Comparison of ENCODE assay signal across 8 cellular contexts in genomic region chr1:183685112-183685713, GRCh38.
DNase-seq lines count a peak whose midpoint lies in the region; ATAC-seq and TF ChIP-seq lines count a peak whose summit lies in the region.

No MANE protein-coding gene starts in this region.

- CTCF ChIA-PET in HEK293 (lab: Yijun Ruan, JAX), result interaction anchor here (0.6 to 6.8 kb wide), 42 partner anchors 9 to 1247 kb away, joined by 3 to 93 read pairs (median 4); partner anchors contain the start of gene APOBEC4

- no peaks in the 10 kb centered on the region for H3K9me3 ChIP-seq in HEK293 (ENCODE audit: control insufficient read depth, insufficient read depth, low read depth, low read length)

- peak; percentile 1 to 12 for DNase-seq in activated CD4-positive, alpha-beta T cell treated with anti-CD3 and anti-CD28 coated beads for 24 hours (ENCODE audit: low read depth in 2 of 2)
- no peak for DNase-seq in activated CD4-positive, alpha-beta T cell treated with anti-CD3 and anti-CD28 coated beads, Interleukin-2, amount 50 U/mL, for 4 hours
- DNase-seq in NCI-H82 (lab: John Stamatoyannopoulos, UW) (peak; percentile 91), astrocyte of the spinal cord (ENCODE audit: low read depth, low spot score) (peak; percentile 65), inferior parietal cortex (ENCODE audit: extremely low spot score) (peak; percentile 52), superior temporal gyrus (ENCODE audit: extremely low spot score) (peak; percentile 65)

- H3K36me3 ChIP-seq in HEK293 (ENCODE audit: control insufficient read depth in 2 of 2, insufficient read depth in 1 of 2, low read length in 2 of 2), result no peaks in the 10 kb centered on the region

- no peak for ATAC-seq in HG02623 (IDR thresholded peaks at IDR 0.05; ENCODE audit: unreplicated experiment)

- in situ Hi-C loops in astrocyte of the spinal cord (cut with HindIII; ENCODE audit: low sequenced_read_pairs), result no loop called here

- 0 out of 2 replicates have a peak, but pooled peaks have one; percentile 20 for TF ChIP-seq CTCF in HEK293 (tag by site-specific recombination; IDR thresholded peaks at IDR 0.05)
- TF ChIP-seq CTCF in astrocyte of the spinal cord (IDR thresholded peaks at IDR 0.05; ENCODE audit: low read depth, low read length), result peak; percentile 68

- no peak overlapping the region for H3K4me3 ChIP-seq in HEK293 (ENCODE audit: low read depth, low read length)
- H3K4me3 ChIP-seq in astrocyte of the spinal cord (ENCODE audit: low read depth, low read length), result no peak overlapping the region

- H3K4me1 ChIP-seq in HEK293 (ENCODE audit: control insufficient read depth, insufficient read depth, low read length), result no peaks in the 10 kb centered on the region

- POLR2A ChIA-PET in HEK293 (lab: Yijun Ruan, JAX), result interaction anchor here (0.8 kb wide), 1 partner anchor 30 kb away, joined by 3 read pairs; no protein-coding TSS in a partner anchor

- H3K27ac ChIP-seq in HEK293 (ENCODE audit: extremely low read depth, low read depth, low read length), result no peak overlapping the region

TF ChIP-seq in HEK293, 187 proteins besides CTCF, POLR2A, EP300 and RAD21:
- TF ChIP-seq ZNF580 (tag by site-specific recombination; IDR thresholded peaks at IDR 0.05) (0 out of 2 replicates have a peak, but pooled peaks have one; percentile 19), REPIN1 (tag by site-specific recombination; IDR thresholded peaks at IDR 0.05; ENCODE audit: low read depth) (no peak), ZNF169 (tag by site-specific recombination; IDR thresholded peaks at IDR 0.05) (no peak), ZNF654 (tag by site-specific recombination; IDR thresholded peaks at IDR 0.05; ENCODE audit: low read depth) (peak; percentile 77), ZNF791 (tag by site-specific recombination; IDR thresholded peaks at IDR 0.05) (no peak)

Comparison
In these comparisons a context has a peak if more than half of its experiments do, and no peak if none do; other contexts are left out.
1. DNase-seq: peak in activated CD4-positive, alpha-beta T cell treated with anti-CD3 and anti-CD28 coated beads for 24 hours (2 of 2), NCI-H82 (single experiment), astrocyte of the spinal cord (single experiment), inferior parietal cortex (single experiment) and superior temporal gyrus (single experiment); none in activated CD4-positive, alpha-beta T cell treated with anti-CD3 and anti-CD28 coated beads, Interleukin-2, amount 50 U/mL, for 4 hours (0 of 2).